ENCODE assay signal across 21 cellular contexts in genomic region chr11:88266919-88267318, GRCh38.
A peak's percentile ranks its signal among the peaks of the same experiment; 100 is the strongest.
DNase-seq lines count a peak whose midpoint lies in the region; ATAC-seq, FAIRE-seq and TF ChIP-seq lines count a peak whose summit lies in the region.
"Had no signal": no experiment of that assay in that cellular context is flagged by ENCODE, and none has a peak within 500 bp of the region (broad histone marks: within the 10 kb centered on the region; RNA-seq: fewer than 3 reads in every experiment).

No MANE protein-coding gene starts in this region.

- H3K9ac ChIP-seq in kidney (ENCODE audit: low read length in 2 of 2), result no peak overlapping the region

- H3K36me3 ChIP-seq in SJCRH30, result no peaks in the 10 kb centered on the region
- H3K36me3 ChIP-seq in kidney (ENCODE audit: control insufficient read depth in 1 of 2, insufficient read depth in 2 of 2, low read length in 2 of 2), result no peaks in the 10 kb centered on the region
- H3K36me3 ChIP-seq: ascending aorta, pancreas had no signal

- no peak overlapping the region for H3K27ac ChIP-seq in SJCRH30
- H3K27ac ChIP-seq in kidney (ENCODE audit: low read depth in 2 of 2, low read length in 2 of 2), result no peak overlapping the region
- H3K27ac ChIP-seq: ascending aorta, C4-2B, foreskin keratinocyte, pancreas had no signal

- no peak for ATAC-seq in activated T-cell treated with anti-CD3 and anti-CD28 coated beads, Interleukin-2, amount 50 U/mL, for 72 hours (replicated peaks in 1 of 2)
- ATAC-seq in HG02642 (IDR thresholded peaks at IDR 0.05; ENCODE audit: poor library complexity, unreplicated experiment), result peak; percentile 53
- peak; percentile 56 for ATAC-seq in HG03565 (IDR thresholded peaks at IDR 0.05; ENCODE audit: unreplicated experiment)
- peak; percentile 20 for ATAC-seq in sciatic nerve
- ATAC-seq in GM18517 (IDR thresholded peaks at IDR 0.05; ENCODE audit: unreplicated experiment), result no peak
- ATAC-seq: foreskin keratinocyte; stimulated activated memory B cell treated with anti-CD40 and anti-IgM and Interleukin-4, amounts not matched to agents 10 μg/mL and 1 μg/mL and 100 μg/mL, for 72 hours had no signal

- FAIRE-seq in kidney (lab: Jason Lieb, UNC), result no peak
- FAIRE-seq: endothelial cell of umbilical vein, pancreas had no signal

- peaks cover 2 to 7% of the 10 kb centered on the region in 2 donors for H3K9me3 Mint-ChIP-seq in activated T-cell treated with anti-CD3 and anti-CD28 coated beads, Interleukin-2, amount 50 U/mL, for 72 hours
- H3K9me3 Mint-ChIP-seq: type B pancreatic cell had no signal

- no peak for DNase-seq in activated T-cell treated with anti-CD3 and anti-CD28 coated beads, Interleukin-2, amount 50 U/mL, for 72 hours
- DNase-seq in activated T-cell treated with anti-CD3 and anti-CD28 coated beads, Interleukin-2, amount 50 U/mL, for 1 hour, result no peak
- DNase-seq in sciatic nerve (ENCODE audit: low spot score) (no peak), SJCRH30 (no peak), kidney (no peak)
- DNase-seq: 8988T; activated effector memory CD4-positive, alpha-beta T cell treated with anti-CD3 and anti-CD28 coated beads, Interleukin-2, amount 50 U/mL, for 16 hours; foreskin keratinocyte; NCI-H1436 treated with DMSO at 0.1 percent for 48 hours; NCI-H510A; pancreas; T-helper 1 cell had no signal

- H3K4me3 ChIP-seq in SJCRH30 (no peak overlapping the region), kidney (ENCODE audit: low read length in 2 of 2) (no peak overlapping the region)
- H3K4me3 ChIP-seq: ascending aorta, pancreas had no signal

- H3K9me3 ChIP-seq in SJCRH30 (replicated peaks) (no peaks in the 10 kb centered on the region), kidney (ENCODE audit: control insufficient read depth in 1 of 2, low read length in 2 of 2) (no peaks in the 10 kb centered on the region)
- H3K9me3 ChIP-seq: pancreas had no signal

- H3K27me3 ChIP-seq in SJCRH30, result no peaks in the 10 kb centered on the region
- H3K27me3 ChIP-seq: ascending aorta, foreskin keratinocyte, pancreas had no signal

- H3K36me3 Mint-ChIP-seq in activated T-cell treated with anti-CD3 and anti-CD28 coated beads, Interleukin-2, amount 50 U/mL, for 72 hours (ENCODE audit: insufficient read depth in 2 of 2), result peaks cover 16 to 17% of the 10 kb centered on the region in 2 donors

- intact Hi-C loops in sciatic nerve (cut with DNase I) (no loop called here), kidney (cut with DNase I) (no loop called here)

- H3K27ac Mint-ChIP-seq in activated T-cell treated with anti-CD3 and anti-CD28 coated beads, Interleukin-2, amount 50 U/mL, for 72 hours, result peak overlapping the region; percentile 54
- H3K27ac Mint-ChIP-seq: stimulated activated memory B cell treated with anti-CD40 and anti-IgM and Interleukin-4, amounts not matched to agents 10 μg/mL and 1 μg/mL and 100 μg/mL, for 72 hours; type B pancreatic cell; WTC11 had no signal

- no peak for TF ChIP-seq CTCF in kidney (IDR thresholded peaks at IDR 0.05; ENCODE audit: borderline replicate concordance, extremely low read depth, insufficient read depth)

- no peaks in the 10 kb centered on the region for H3K27me3 Mint-ChIP-seq in activated T-cell treated with anti-CD3 and anti-CD28 coated beads, Interleukin-2, amount 50 U/mL, for 72 hours (ENCODE audit: low read depth)
- H3K27me3 Mint-ChIP-seq: stimulated activated memory B cell treated with anti-CD40 and anti-IgM and Interleukin-4, amounts not matched to agents 10 μg/mL and 1 μg/mL and 100 μg/mL, for 72 hours; type B pancreatic cell had no signal

- H3K4me3 Mint-ChIP-seq in activated T-cell treated with anti-CD3 and anti-CD28 coated beads, Interleukin-2, amount 50 U/mL, for 72 hours, result no peak overlapping the region
- H3K4me3 Mint-ChIP-seq: stimulated activated memory B cell treated with anti-CD40 and anti-IgM and Interleukin-4, amounts not matched to agents 10 μg/mL and 1 μg/mL and 100 μg/mL, for 72 hours; type B pancreatic cell; WTC11 had no signal

- no peaks in the 10 kb centered on the region for H3K4me1 Mint-ChIP-seq in activated T-cell treated with anti-CD3 and anti-CD28 coated beads, Interleukin-2, amount 50 U/mL, for 72 hours (ENCODE audit: low read depth)
- H3K4me1 Mint-ChIP-seq: stimulated activated memory B cell treated with anti-CD40 and anti-IgM and Interleukin-4, amounts not matched to agents 10 μg/mL and 1 μg/mL and 100 μg/mL, for 72 hours; WTC11 had no signal

- H3K4me1 ChIP-seq in SJCRH30 (no peaks in the 10 kb centered on the region), kidney (ENCODE audit: control insufficient read depth in 1 of 2, insufficient read depth in 1 of 2, low read depth in 1 of 2, low read length in 2 of 2) (no peaks in the 10 kb centered on the region)
- H3K4me1 ChIP-seq: ascending aorta, foreskin keratinocyte, pancreas had no signal

Comparison
In these comparisons a context has a peak if more than half of its experiments do, and no peak if none do; other contexts are left out.
1. ATAC-seq: peak in HG02642 (single experiment), HG03565 (single experiment) and sciatic nerve (single experiment); none in activated T-cell treated with anti-CD3 and anti-CD28 coated beads, Interleukin-2, amount 50 U/mL, for 72 hours (0 of 2) and GM18517 (single experiment).